In genomic region chr9:72772641-72773040, GRCh38 we compare ENCODE assay signal across 20 cellular contexts.
"Had no signal": no experiment of that assay in that cellular context is flagged by ENCODE, and none has a peak within 500 bp of the region (broad histone marks: within the 10 kb centered on the region; RNA-seq: fewer than 3 reads in every experiment).

No MANE protein-coding gene starts in this region.

- H3K9me3 Mint-ChIP-seq: activated B cell treated with CpG ODN at 0.5 μM for 24 hours; activated CD4-positive, alpha-beta T cell treated with anti-CD3 and anti-CD28 coated beads, Interleukin-2, amount 10 ng/mL, durations not matched to agents 24 days and 14 days; activated CD8-positive, alpha-beta T cell treated with anti-CD3 and anti-CD28 coated beads for 36 hours; activated T-helper 17 cell treated with anti-CD3 and anti-CD28 coated beads, Interleukin-2, amount 50 U/mL, for 72 hours; nephron; stimulated activated naive B cell treated with anti-CD40 and anti-IgM and Interleukin-4, amounts not matched to agents 10 μg/mL and 1 μg/mL and 100 μg/mL, for 72 hours had no signal

- H3K27ac Mint-ChIP-seq: activated B cell treated with CpG ODN at 0.5 μM for 24 hours; activated CD4-positive, alpha-beta T cell treated with anti-CD3 and anti-CD28 coated beads, Interleukin-2, amount 10 ng/mL, durations not matched to agents 24 days and 14 days; activated CD8-positive, alpha-beta T cell treated with anti-CD3 and anti-CD28 coated beads for 36 hours; activated naive CD8-positive, alpha-beta T cell treated with anti-CD3 and anti-CD28 coated beads for 36 hours; activated T-helper 17 cell treated with anti-CD3 and anti-CD28 coated beads, Interleukin-2, amount 50 U/mL, for 72 hours; nephron; stimulated activated naive B cell treated with anti-CD40 and anti-IgM and Interleukin-4, amounts not matched to agents 10 μg/mL and 1 μg/mL and 100 μg/mL, for 72 hours had no signal

- H3K9me3 ChIP-seq: thoracic aorta, upper lobe of left lung had no signal

- H3K36me3 ChIP-seq: brain microvascular endothelial cell, thoracic aorta, upper lobe of left lung had no signal

- H3K27me3 ChIP-seq: brain microvascular endothelial cell, upper lobe of left lung had no signal

- ATAC-seq: activated CD8-positive, alpha-beta T cell treated with anti-CD3 and anti-CD28 coated beads for 36 hours; activated T-helper 17 cell treated with anti-CD3 and anti-CD28 coated beads, Interleukin-2, amount 50 U/mL, for 72 hours; left cardiac atrium; sciatic nerve; stimulated activated naive B cell treated with anti-CD40 and anti-IgM and Interleukin-4, amounts not matched to agents 10 μg/mL and 1 μg/mL and 100 μg/mL, for 72 hours had no signal

- H3K27ac ChIP-seq: brain microvascular endothelial cell, coronary artery, parathyroid adenoma, thoracic aorta, upper lobe of left lung had no signal

- H3K36me3 Mint-ChIP-seq: activated naive CD8-positive, alpha-beta T cell treated with anti-CD3 and anti-CD28 coated beads for 36 hours; stimulated activated naive B cell treated with anti-CD40 and anti-IgM and Interleukin-4, amounts not matched to agents 10 μg/mL and 1 μg/mL and 100 μg/mL, for 72 hours had no signal

- H3K4me3 Mint-ChIP-seq: activated B cell treated with CpG ODN at 0.5 μM for 24 hours; activated CD4-positive, alpha-beta T cell treated with anti-CD3 and anti-CD28 coated beads, Interleukin-2, amount 10 ng/mL, durations not matched to agents 24 days and 14 days; activated CD8-positive, alpha-beta T cell treated with anti-CD3 and anti-CD28 coated beads for 36 hours; activated naive CD8-positive, alpha-beta T cell treated with anti-CD3 and anti-CD28 coated beads for 36 hours; activated T-helper 17 cell treated with anti-CD3 and anti-CD28 coated beads, Interleukin-2, amount 50 U/mL, for 72 hours; nephron; stimulated activated naive B cell treated with anti-CD40 and anti-IgM and Interleukin-4, amounts not matched to agents 10 μg/mL and 1 μg/mL and 100 μg/mL, for 72 hours had no signal

- H3K4me1 ChIP-seq: parathyroid adenoma, upper lobe of left lung had no signal

- DNase-seq: activated B cell treated with CpG ODN at 0.5 μM for 24 hours; activated CD4-positive, alpha-beta T cell treated with anti-CD3 and anti-CD28 coated beads, Interleukin-2, amount 10 ng/mL, durations not matched to agents 24 days and 14 days; activated CD8-positive, alpha-beta T cell treated with anti-CD3 and anti-CD28 coated beads for 36 hours; activated naive CD4-positive, alpha-beta T cell; activated naive CD8-positive, alpha-beta T cell treated with anti-CD3 and anti-CD28 coated beads for 36 hours; activated T-cell treated with anti-CD3 and anti-CD28 coated beads, Interleukin-2, amount 50 U/mL, for 1 hour; brain microvascular endothelial cell; central memory CD4-positive, alpha-beta T cell; effector CD4-positive, alpha-beta T cell; left cardiac atrium; stimulated activated naive B cell treated with anti-CD40 and anti-IgM and Interleukin-4, amounts not matched to agents 10 μg/mL and 1 μg/mL and 100 μg/mL, for 72 hours; T-helper 1 cell; T-helper 9 cell; upper lobe of left lung had no signal

- H3K4me3 ChIP-seq: coronary artery, thoracic aorta, upper lobe of left lung had no signal

- H3K4me1 Mint-ChIP-seq: activated B cell treated with CpG ODN at 0.5 μM for 24 hours; activated CD4-positive, alpha-beta T cell treated with anti-CD3 and anti-CD28 coated beads, Interleukin-2, amount 10 ng/mL, durations not matched to agents 24 days and 14 days; activated naive CD8-positive, alpha-beta T cell treated with anti-CD3 and anti-CD28 coated beads for 36 hours; activated T-helper 17 cell treated with anti-CD3 and anti-CD28 coated beads, Interleukin-2, amount 50 U/mL, for 72 hours; stimulated activated naive B cell treated with anti-CD40 and anti-IgM and Interleukin-4, amounts not matched to agents 10 μg/mL and 1 μg/mL and 100 μg/mL, for 72 hours had no signal

- H3K27me3 Mint-ChIP-seq: activated B cell treated with CpG ODN at 0.5 μM for 24 hours; stimulated activated naive B cell treated with anti-CD40 and anti-IgM and Interleukin-4, amounts not matched to agents 10 μg/mL and 1 μg/mL and 100 μg/mL, for 72 hours had no signal
